ENCODE assay signal across 15 cellular contexts in genomic region chr14:92408186-92408585, GRCh38.
DNase-seq lines count a peak whose midpoint lies in the region; TF ChIP-seq lines count a peak whose summit lies in the region.
"Had no signal": no experiment of that assay in that cellular context is flagged by ENCODE, and none has a peak within 500 bp of the region (broad histone marks: within the 10 kb centered on the region; RNA-seq: fewer than 3 reads in every experiment).

No MANE protein-coding gene starts in this region.

- DNase-seq in ELF-1 (ENCODE audit: low read depth, low spot score) (peak; percentile 35), NCI-H2081 treated with DMSO at 0.1 percent for 48 hours (lab: John Stamatoyannopoulos, UW) (peak; percentile 97), dedifferentiated amniotic fluid mesenchymal stem cell (ENCODE audit: extremely low spot score) (peak; percentile 50), Peyer's patch (no peak), Kasumi-1 (lab: John Stamatoyannopoulos, UW) (no peak), SHP77 (lab: John Stamatoyannopoulos, UW) (no peak), ecto neural progenitor cell (ENCODE audit: low spot score) (no peak)
- DNase-seq: activated CD4-positive, alpha-beta T cell treated with anti-CD3 and anti-CD28 coated beads, Interleukin-2, amount 10 ng/mL, durations not matched to agents 7 days and 5 days; activated naive CD4-positive, alpha-beta T cell treated with anti-CD3 and anti-CD28 coated beads, Interleukin-2, amount 10 ng/mL, durations not matched to agents 7 days and 5 days; CD8-positive, alpha-beta T cell; effector CD4-positive, alpha-beta T cell; NCI-H2107; stimulated activated naive CD8-positive, alpha-beta T cell treated with anti-CD3 and anti-CD28 coated beads, Interleukin-15, Interleukin-2, amounts not matched to agents 100 U/mL and 50 U/mL, for 24 hours had no signal

- H3K27ac ChIP-seq in muscle layer of duodenum (ENCODE audit: low read length), result peak overlapping the region; percentile 22
- H3K27ac ChIP-seq in Peyer's patch, result peak overlapping the region in 2 of 4 donors; percentile 29 to 48

- peaks cover 7 to 19% of the 10 kb centered on the region in 2 donors for H3K4me1 ChIP-seq in muscle layer of duodenum (ENCODE audit: control insufficient read depth in 1 of 2, insufficient read depth in 2 of 2, low read length in 2 of 2)
- no peaks in the 10 kb centered on the region for H3K4me1 ChIP-seq in Peyer's patch

- H3K36me3 ChIP-seq in muscle layer of duodenum (ENCODE audit: control insufficient read depth in 1 of 2, insufficient read depth in 2 of 2, low read length in 2 of 2) (no peaks in the 10 kb centered on the region), Peyer's patch (no peaks in the 10 kb centered on the region)

- H3K9me3 ChIP-seq in muscle layer of duodenum (ENCODE audit: control insufficient read depth in 1 of 2, low read length in 2 of 2) (no peaks in the 10 kb centered on the region), Peyer's patch (peaks cover 0 to 5% (median 0%) of the 10 kb centered on the region in 4 donors)

- no peak for TF ChIP-seq CTCF in Peyer's patch (IDR thresholded peaks at IDR 0.05)

- TF ChIP-seq POLR2A in Peyer's patch (IDR thresholded peaks at IDR 0.05), result no peak

- no peaks in the 10 kb centered on the region for H3K27me3 ChIP-seq in muscle layer of duodenum (ENCODE audit: low read depth, low read length)
- H3K27me3 ChIP-seq in Peyer's patch, result no peaks in the 10 kb centered on the region

- H3K4me3 ChIP-seq in muscle layer of duodenum (ENCODE audit: low read depth in 1 of 2, low read length in 2 of 2) (no peak overlapping the region), Peyer's patch (no peak overlapping the region)
- H3K4me3 ChIP-seq: GM12878 had no signal

Comparison
In these comparisons a context has a peak if more than half of its experiments do, and no peak if none do; other contexts are left out.
1. DNase-seq: peak in ELF-1 (single experiment), NCI-H2081 treated with DMSO at 0.1 percent for 48 hours (single experiment) and dedifferentiated amniotic fluid mesenchymal stem cell (single experiment); none in Peyer's patch (0 of 3), Kasumi-1 (0 of 2), SHP77 (0 of 2) and ecto neural progenitor cell (single experiment).